ENCODE assay signal across 17 cellular contexts in the genomic region with DNA sequence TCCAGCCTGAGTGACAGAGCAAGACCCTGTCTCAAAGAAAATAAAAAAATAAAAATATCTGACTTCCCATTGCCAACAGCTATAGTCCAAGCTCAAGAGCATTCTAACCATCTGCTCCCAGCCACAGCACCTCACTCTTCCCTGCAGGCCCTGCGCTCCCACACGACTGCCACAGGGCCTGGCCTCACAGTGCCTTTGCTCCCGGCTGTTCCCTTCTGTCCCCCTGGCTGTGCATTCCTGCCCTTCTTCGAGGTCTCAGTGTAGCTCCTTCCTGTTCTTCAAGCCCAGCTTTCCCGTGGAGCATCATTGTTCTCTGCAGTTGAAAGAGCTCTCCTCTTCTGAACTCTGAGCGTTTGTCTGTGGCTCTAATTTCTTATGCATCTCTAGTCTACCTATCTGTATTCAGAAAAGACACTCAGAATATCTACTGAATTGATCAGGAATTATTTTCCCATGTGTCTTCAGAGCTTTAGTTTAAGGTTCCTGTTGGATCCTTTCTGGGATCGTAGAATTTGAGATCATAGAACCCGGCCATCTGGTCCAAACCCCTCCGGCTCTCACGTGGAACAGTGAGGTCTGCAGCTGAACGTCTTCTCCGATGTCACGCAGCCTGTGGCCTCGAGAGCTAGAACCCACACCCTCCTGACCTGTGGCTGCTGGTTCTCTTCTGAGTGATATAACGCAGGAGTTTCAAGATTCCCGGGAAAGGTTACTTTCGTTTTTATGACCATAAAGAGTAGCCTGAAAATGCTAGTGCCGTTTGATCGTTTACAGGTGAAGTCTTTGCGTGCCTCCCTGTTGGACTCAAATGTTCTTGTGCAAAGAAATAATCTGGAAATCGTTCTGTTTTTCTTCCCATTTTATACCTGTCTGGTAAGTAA. TPM values are rescaled to one million over a fixed set of nuclear protein-coding genes. Genes with fewer than 3 reads are reported as not detected.
A peak's percentile ranks its signal among the peaks of the same experiment; 100 is the strongest.
DNase-seq lines count a peak whose midpoint lies in the region; ATAC-seq and TF ChIP-seq lines count a peak whose summit lies in the region.
"Had no signal": no experiment of that assay in that cellular context is flagged by ENCODE, and none has a peak within 500 bp of the region (broad histone marks: within the 10 kb centered on the region; RNA-seq: fewer than 3 reads in every experiment).

No MANE protein-coding gene starts in this region.

- no peak overlapping the region for H3K18ac ChIP-seq in H9 (ENCODE audit: insufficient read length, low read depth, low read length)
- no peak overlapping the region for H3K18ac ChIP-seq in mesenchymal stem cell (ENCODE audit: low read depth in 1 of 2, low read length in 2 of 2)

- no peak overlapping the region for H2AFZ ChIP-seq in ACC112 (ENCODE audit: low read length, unreplicated experiment)
- no peak overlapping the region for H2AFZ ChIP-seq in H9 (ENCODE audit: low read length)
- no peak overlapping the region for H2AFZ ChIP-seq in mesenchymal stem cell (ENCODE audit: low read depth, low read length)

- H2BK12ac ChIP-seq in H9 (ENCODE audit: insufficient read length, low read depth, low read length) (no peak overlapping the region), mesenchymal stem cell (ENCODE audit: low read length in 2 of 2) (no peak overlapping the region)

- H2AK5ac ChIP-seq in H9 (ENCODE audit: insufficient read length, low read length) (no peak overlapping the region), mesenchymal stem cell (ENCODE audit: low read length, severe bottlenecking) (peak overlapping the region; percentile 76)

- no peak for DNase-seq in H9
- DNase-seq in adipocyte (ENCODE audit: low read depth) = peak; percentile 13
- DNase-seq in mesenchymal stem cell = no peak
- no peak for DNase-seq in NCI-H1436 (lab: John Stamatoyannopoulos, UW)
- no peak for DNase-seq in CD4-positive, alpha-beta T cell
- DNase-seq: effector memory CD4-positive, alpha-beta T cell; NCI-H1105; NCI-H446 treated with DMSO at 0.1 percent for 48 hours; occipital lobe; stimulated activated naive CD4-positive, alpha-beta T cell; WERI-Rb-1 had no signal

- WGBS in H9 (ENCODE audit: extremely low coverage, insufficient read length, low lambda C conversion rate) = no CpG with 5 or more reads among the region's 21 CpGs
- 90% methylated on average over 20 of the region's 21 CpGs for WGBS in mesenchymal stem cell

- H3K27me3 ChIP-seq in ACC112 (ENCODE audit: insufficient read depth, low read length) (no peaks in the 10 kb centered on the region), H9 (ENCODE audit: insufficient read depth, low read length) (no peaks in the 10 kb centered on the region), adipocyte (replicated peaks; ENCODE audit: control insufficient read depth, insufficient read depth, low read length) (no peaks in the 10 kb centered on the region), mesenchymal stem cell (ENCODE audit: control insufficient read depth in 1 of 2, insufficient read depth in 1 of 2, low read length in 2 of 2) (no peaks in the 10 kb centered on the region)
- H3K27me3 ChIP-seq in CD4-positive, alpha-beta T cell (ENCODE audit: control insufficient read depth, insufficient read depth, low read length) = no peaks in the 10 kb centered on the region

- H3K9me3 ChIP-seq in H9 (ENCODE audit: control insufficient read depth, low read depth, low read length) (no peaks in the 10 kb centered on the region), adipocyte (ENCODE audit: control insufficient read depth, low read length) (no peaks in the 10 kb centered on the region), mesenchymal stem cell (ENCODE audit: control insufficient read depth, low read length) (no peaks in the 10 kb centered on the region)
- no peaks in the 10 kb centered on the region for H3K9me3 ChIP-seq in CD4-positive, alpha-beta T cell (ENCODE audit: control insufficient read depth, low read length)

- peak overlapping the region in 1 of 2 experiments; percentile 0; a peak in 1 of 5 replicates for H3K4me3 Mint-ChIP-seq in H9
- H3K4me3 Mint-ChIP-seq in CD4-positive, alpha-beta T cell = no peak overlapping the region
- H3K4me3 Mint-ChIP-seq: activated naive CD4-positive, alpha-beta T cell treated with anti-CD3 and anti-CD28 coated beads for 36 hours; mesothelial cell of epicardium; type B pancreatic cell had no signal

- H3K27ac Mint-ChIP-seq in H9 = peak overlapping the region in 2 of 3 experiments; percentile 38 to 61; a peak in 6 of 7 replicates
- no peak overlapping the region for H3K27ac Mint-ChIP-seq in CD4-positive, alpha-beta T cell
- H3K27ac Mint-ChIP-seq: activated naive CD4-positive, alpha-beta T cell treated with anti-CD3 and anti-CD28 coated beads for 36 hours; mesothelial cell of epicardium had no signal

- CTCF ChIA-PET in CD4-positive, alpha-beta T cell (lab: Charles Lee) = interaction anchor here (1.4 to 2.5 kb wide), 3 partner anchors 58 to 86 kb away, joined by 4 to 15 read pairs (median 10); no protein-coding TSS in a partner anchor

- intact Hi-C loops in CD4-positive, alpha-beta T cell (cut with DNase I, micrococcal nuclease) = no loop called here

- peak overlapping the region; percentile 78 for H3K27ac ChIP-seq in ACC112 (ENCODE audit: low read depth, low read length)
- H3K27ac ChIP-seq in H9 (ENCODE audit: insufficient read length, low read depth, low read length) = no peak overlapping the region
- H3K27ac ChIP-seq in mesenchymal stem cell (ENCODE audit: low read length, poor library complexity, severe bottlenecking) = peak overlapping the region; percentile 96
- no peak overlapping the region for H3K27ac ChIP-seq in CD4-positive, alpha-beta T cell (ENCODE audit: low read depth, low read length)
- H3K27ac ChIP-seq: WERI-Rb-1 had no signal

- POLR2A ChIA-PET in CD4-positive, alpha-beta T cell (lab: Charles Lee) = no interaction called here

- no peaks in the 10 kb centered on the region for H3K23me2 ChIP-seq in H9 (ENCODE audit: insufficient read length, low read depth, low read length, poor library complexity, severe bottlenecking)

- H3K36me3 ChIP-seq in ACC112 (ENCODE audit: insufficient read depth, low read length) (no peaks in the 10 kb centered on the region), adipocyte (ENCODE audit: control insufficient read depth, insufficient read depth, low read length, severe bottlenecking) (no peaks in the 10 kb centered on the region), mesenchymal stem cell (ENCODE audit: control insufficient read depth in 1 of 2, insufficient read depth in 2 of 2, low read depth in 1 of 2, low read length in 2 of 2) (peaks cover 4 to 20% of the 10 kb centered on the region in 2 experiments)

- H3K14ac ChIP-seq in H9 (ENCODE audit: insufficient read depth, low read length) (no peak overlapping the region), mesenchymal stem cell (ENCODE audit: low read length in 2 of 2) (no peak overlapping the region)

- no peak overlapping the region for H3K23ac ChIP-seq in H9 (ENCODE audit: insufficient read length, low read depth, low read length)
- H3K23ac ChIP-seq in mesenchymal stem cell (ENCODE audit: low read length in 2 of 2) = no peak overlapping the region

- TF ChIP-seq CTCF in H9 (conservative IDR thresholded peaks at IDR 0.05) = no peak
- no peak for TF ChIP-seq CTCF in CD4-positive, alpha-beta T cell (IDR thresholded peaks at IDR 0.05)

- H3K4ac ChIP-seq in H9 (ENCODE audit: low read depth, low read length) (no peak overlapping the region), mesenchymal stem cell (ENCODE audit: low read depth in 1 of 2, low read length in 2 of 2) (no peak overlapping the region)

- H3K4me1 ChIP-seq in ACC112 (ENCODE audit: control insufficient read depth, insufficient read depth, low read length, unreplicated experiment) (peaks cover 42% of the 10 kb centered on the region), H9 (ENCODE audit: insufficient read depth, low read length) (no peaks in the 10 kb centered on the region), adipocyte (ENCODE audit: control insufficient read depth, insufficient read depth, low read length) (peaks cover 22% of the 10 kb centered on the region), mesenchymal stem cell (ENCODE audit: control insufficient read depth, insufficient read depth, low read depth, low read length) (peaks cover 32% of the 10 kb centered on the region)

- H3K4me1 Mint-ChIP-seq in H9 = peaks cover 13 to 15% of the 10 kb centered on the region in 2 experiments
- H3K4me1 Mint-ChIP-seq in CD4-positive, alpha-beta T cell (ENCODE audit: low read depth) = peaks cover 9% of the 10 kb centered on the region

- H3K56ac ChIP-seq in H9 (ENCODE audit: insufficient read length, low read depth, low read length) = no peak overlapping the region

- H3K4me2 ChIP-seq in H9 (ENCODE audit: insufficient read depth, insufficient read length, low read length) = no peak overlapping the region
- no peak overlapping the region for H3K4me2 ChIP-seq in mesenchymal stem cell (ENCODE audit: low read length, poor library complexity, severe bottlenecking)

- H3K79me2 ChIP-seq in ACC112 (ENCODE audit: control insufficient read depth, insufficient read depth, low read length, unreplicated experiment) (no peaks in the 10 kb centered on the region), H9 (ENCODE audit: insufficient read depth, low read length) (no peaks in the 10 kb centered on the region)

- no peaks in the 10 kb centered on the region for H3K9me3 Mint-ChIP-seq in H9
- no peaks in the 10 kb centered on the region for H3K9me3 Mint-ChIP-seq in CD4-positive, alpha-beta T cell
- H3K9me3 Mint-ChIP-seq: activated naive CD4-positive, alpha-beta T cell treated with anti-CD3 and anti-CD28 coated beads for 36 hours; mesothelial cell of epicardium; type B pancreatic cell had no signal

- no peak overlapping the region for H4K91ac ChIP-seq in H9 (ENCODE audit: insufficient read length, low read depth, low read length)
- H4K91ac ChIP-seq in mesenchymal stem cell (ENCODE audit: low read length) = no peak overlapping the region

- H2BK15ac ChIP-seq in H9 (ENCODE audit: low read depth, low read length) (no peak overlapping the region), mesenchymal stem cell (ENCODE audit: low read depth, poor library complexity, severe bottlenecking) (no peak overlapping the region)

- no peaks in the 10 kb centered on the region for H3K27me3 Mint-ChIP-seq in H9 (ENCODE audit: low read depth)
- H3K27me3 Mint-ChIP-seq in CD4-positive, alpha-beta T cell = no peaks in the 10 kb centered on the region
- H3K27me3 Mint-ChIP-seq: type B pancreatic cell had no signal

- no peak overlapping the region for H2BK5ac ChIP-seq in H9 (ENCODE audit: insufficient read length, low read length)
- peak overlapping the region; percentile 26 for H2BK5ac ChIP-seq in mesenchymal stem cell (ENCODE audit: low read depth, low read length, poor library complexity, severe bottlenecking)

- no peak overlapping the region for H2BK120ac ChIP-seq in H9 (ENCODE audit: low read depth, low read length, poor library complexity, severe bottlenecking)
- no peak overlapping the region for H2BK120ac ChIP-seq in mesenchymal stem cell (ENCODE audit: low read depth, low read length)

- H3K36me3 Mint-ChIP-seq in H9 (ENCODE audit: insufficient read depth in 1 of 3, low read depth in 3 of 3) = peaks cover 0 to 3% (median 3%) of the 10 kb centered on the region in 3 experiments; a peak in 4 of 7 replicates
- H3K36me3 Mint-ChIP-seq in CD4-positive, alpha-beta T cell (ENCODE audit: low read depth) = peaks cover 42% of the 10 kb centered on the region

- H3K4me3 ChIP-seq in ACC112 (ENCODE audit: low read depth, low read length) (no peak overlapping the region), adipocyte (ENCODE audit: low read length) (no peak overlapping the region), mesenchymal stem cell (ENCODE audit: insufficient read depth in 1 of 2, low read depth in 1 of 2, low read length in 2 of 2) (peak overlapping the region in 1 of 2 experiments; percentile 8)

- H3K9ac ChIP-seq in H9 (ENCODE audit: extremely low read depth, insufficient read length, low read length) (no peak overlapping the region), adipocyte (ENCODE audit: low read length) (no peak overlapping the region), mesenchymal stem cell (ENCODE audit: low read length) (peak overlapping the region; percentile 77)

- no peak for ATAC-seq in GM21528 (IDR thresholded peaks at IDR 0.05; ENCODE audit: low FRiP score, unreplicated experiment)
- ATAC-seq in GM19395 (IDR thresholded peaks at IDR 0.05; ENCODE audit: unreplicated experiment) = no peak
- ATAC-seq in CD4-positive, alpha-beta T cell (ENCODE audit: poor library complexity) = no peak

- H4K20me1 ChIP-seq in H9 (ENCODE audit: control insufficient read depth, insufficient read depth, insufficient read length) = no peaks in the 10 kb centered on the region

- no peak overlapping the region for H4K8ac ChIP-seq in H9 (replicated peaks; ENCODE audit: insufficient read length, low read depth, low read length)
- no peak overlapping the region for H4K8ac ChIP-seq in mesenchymal stem cell (ENCODE audit: low read length)

- no peak overlapping the region for H3T11ph ChIP-seq in H9 (ENCODE audit: low read length)

- no peaks in the 10 kb centered on the region for H3K79me1 ChIP-seq in H9 (ENCODE audit: insufficient read depth, low read depth, low read length, poor library complexity, severe bottlenecking)
- no peaks in the 10 kb centered on the region for H3K79me1 ChIP-seq in mesenchymal stem cell (replicated peaks; ENCODE audit: low read length, poor library complexity, severe bottlenecking)

- no peak overlapping the region for H2BK20ac ChIP-seq in H9 (ENCODE audit: low read depth, low read length, poor library complexity, severe bottlenecking)

- no peak overlapping the region for H4K5ac ChIP-seq in H9 (ENCODE audit: insufficient read length, low read depth, low read length)

RNA-seq across cellular contexts. Expression of gene DOP1B, which starts 54.4 kb away (rescaled TPM):
- total RNA-seq in H9 (2021) = 8.7 and 10.0 TPM in 2 replicates
- 1.8 TPM for polyA plus RNA-seq in mesenchymal stem cell (2013, experiment 1 of 2)
- polyA plus RNA-seq in mesenchymal stem cell (2013, experiment 2 of 2) = 1.8 TPM
- total RNA-seq in CD4-positive, alpha-beta T cell = 10 to 100 TPM; 11.0 to 12.7 TPM

Comparison
In these comparisons a context has a peak if more than half of its experiments do, and no peak if none do; other contexts are left out.
1. H3K27ac ChIP-seq: peak in ACC112 (single experiment) and mesenchymal stem cell (single experiment); none in H9 (single experiment) and CD4-positive, alpha-beta T cell (single experiment).